Comparison of ENCODE assay signal across 12 cellular contexts in the genomic region with DNA sequence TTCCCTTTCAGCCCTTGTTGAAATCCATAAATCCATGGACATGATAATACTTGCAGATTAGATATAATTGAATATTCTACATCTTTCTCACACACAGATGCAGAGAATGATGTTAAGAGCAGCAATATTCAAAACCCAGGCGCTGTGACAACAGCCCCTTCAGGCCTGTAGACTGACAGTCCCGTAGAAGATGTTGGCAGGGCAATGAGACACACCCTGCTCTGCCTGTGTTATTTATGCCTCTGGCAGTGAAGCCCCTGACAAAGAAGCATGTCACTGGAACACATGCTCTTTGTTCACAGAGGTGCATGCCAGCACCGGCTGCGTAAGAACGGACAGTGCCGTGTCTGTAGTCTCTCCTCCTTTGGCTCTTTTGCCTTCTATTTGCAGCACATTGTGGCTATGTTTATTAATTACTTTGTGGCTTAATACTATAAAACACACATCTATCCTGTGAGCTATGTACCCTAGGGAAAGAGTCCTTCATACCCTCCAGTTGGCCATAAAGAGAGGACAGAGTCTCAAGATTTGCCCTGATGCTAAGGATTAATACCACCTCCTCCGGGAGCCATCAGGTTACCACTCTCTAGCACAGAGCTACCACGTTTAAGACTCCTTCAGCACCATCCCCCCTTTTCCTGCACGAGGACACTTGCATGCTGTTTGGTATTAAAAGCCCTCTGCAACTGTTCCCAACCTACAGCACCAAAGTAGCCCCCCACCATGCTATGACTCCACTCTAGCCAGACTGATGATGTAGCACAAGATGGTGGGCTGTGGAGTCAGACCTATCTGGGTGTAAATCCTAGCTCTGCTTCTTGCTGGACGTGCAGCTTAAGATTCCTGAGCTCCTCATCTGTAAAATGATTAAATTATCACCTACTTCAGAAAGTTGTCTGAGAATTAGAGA. TPM values are rescaled to one million over a fixed set of nuclear protein-coding genes. Genes with fewer than 3 reads are reported as not detected.
DNase-seq lines count a peak whose midpoint lies in the region; ATAC-seq, FAIRE-seq and TF ChIP-seq lines count a peak whose summit lies in the region.
"Had no signal": no experiment of that assay in that cellular context is flagged by ENCODE, and none has a peak within 500 bp of the region (broad histone marks: within the 10 kb centered on the region; RNA-seq: fewer than 3 reads in every experiment).

No MANE protein-coding gene starts in this region.

- DNase-seq in AG10803 (ENCODE audit: low read depth), result peak; percentile 39
- peak; percentile 70 for DNase-seq in NCI-H1048 (lab: John Stamatoyannopoulos, UW)
- peak in 49 of 61 donors; percentile 9 to 78 (median 43) for DNase-seq in caudate nucleus (lab: John Stamatoyannopoulos, UW)
- peak; percentile 71 for DNase-seq in midbrain (lab: John Stamatoyannopoulos, UW)
- no peak for DNase-seq in NCI-H187 (lab: John Stamatoyannopoulos, UW)
- DNase-seq in small intestine, result no peak
- DNase-seq in sciatic nerve (ENCODE audit: low spot score), result no peak
- DNase-seq: DMS153 had no signal

- H3K4me1 ChIP-seq in small intestine (ENCODE audit: control insufficient read depth in 2 of 2, insufficient read depth in 1 of 2, low read depth in 1 of 2, low read length in 1 of 2), result peaks cover 0 to under 1% of the 10 kb centered on the region in 2 donors

- FAIRE-seq in small intestine (lab: Jason Lieb, UNC), result no peak
- FAIRE-seq: HTR-8/SVneo had no signal

- 66 to 79% (median 69%) methylated on average over 10 of the region's 10 CpGs for WGBS in small intestine, 3 donors

- no peak for ATAC-seq in sciatic nerve
- ATAC-seq in GM21576 (IDR thresholded peaks at IDR 0.05; ENCODE audit: unreplicated experiment), result no peak

- peak overlapping the region; percentile 74 for H3K27ac ChIP-seq in caudate nucleus (ENCODE audit: low read depth, low read length)
- H3K27ac ChIP-seq in small intestine (ENCODE audit: low read depth in 1 of 2, low read length in 1 of 2), result no peak overlapping the region
- H3K27ac ChIP-seq: cardiac muscle cell had no signal

- no peaks in the 10 kb centered on the region for H3K36me3 ChIP-seq in small intestine (ENCODE audit: control insufficient read depth in 2 of 2, insufficient read depth in 2 of 2, low read length in 2 of 2)
- H3K36me3 ChIP-seq: cardiac muscle cell had no signal

- no peaks in the 10 kb centered on the region for H3K27me3 ChIP-seq in small intestine (ENCODE audit: control insufficient read depth in 2 of 2, insufficient read depth in 2 of 2, low read length in 2 of 2)

- H3K4me3 ChIP-seq in AG10803 (ENCODE audit: low read length) (no peak overlapping the region), small intestine (ENCODE audit: low read depth in 1 of 2, low read length in 2 of 2) (no peak overlapping the region)
- H3K4me3 ChIP-seq: cardiac muscle cell had no signal

- H3K9me3 ChIP-seq in small intestine (ENCODE audit: control insufficient read depth, low read depth), result no peaks in the 10 kb centered on the region

- intact Hi-C loops in sciatic nerve (cut with DNase I), result loop anchor here (5.0 kb wide), 1 partner anchor 59 kb away; a partner anchor contains a TSS

- TF ChIP-seq CTCF in AG10803 (conservative IDR thresholded peaks at IDR 0.05; ENCODE audit: low read length), result no peak

RNA-seq across cellular contexts. Expression of a gene that starts 2.0 kb away (rescaled TPM):
- polyA plus RNA-seq in small intestine, result 100 to 1,000 TPM; 106 to 188 (median 176) TPM
- total RNA-seq in sciatic nerve, result 145 TPM

RNA-seq across cellular contexts. Expression of a gene that starts 43.2 kb away (rescaled TPM):
- polyA plus RNA-seq in small intestine, result under 1 TPM in 1 of 3 donors, not detected in 2; 0.03 TPM
- 6.4 TPM for total RNA-seq in sciatic nerve
- total RNA-seq: cardiac muscle cell, kidney epithelial cell had no signal
- polyA plus RNA-seq: cardiac muscle cell had no signal

RNA-seq across cellular contexts. Expression of a gene that starts 58.9 kb away (rescaled TPM):
- polyA plus RNA-seq in small intestine, result 10 to 100 TPM in 1 of 3 donors, 1 to 10 TPM in 2; 6.2 to 10.8 (median 9.2) TPM
- total RNA-seq in sciatic nerve, result 15.6 TPM

Comparison
In these comparisons a context has a peak if more than half of its experiments do, and no peak if none do; other contexts are left out.
1. DNase-seq: peak in AG10803 (single experiment), NCI-H1048 (single experiment), caudate nucleus (49 of 61) and midbrain (single experiment); none in NCI-H187 (0 of 2), small intestine (single experiment) and sciatic nerve (single experiment).